ENCODE assay signal across 18 cellular contexts in the genomic region with DNA sequence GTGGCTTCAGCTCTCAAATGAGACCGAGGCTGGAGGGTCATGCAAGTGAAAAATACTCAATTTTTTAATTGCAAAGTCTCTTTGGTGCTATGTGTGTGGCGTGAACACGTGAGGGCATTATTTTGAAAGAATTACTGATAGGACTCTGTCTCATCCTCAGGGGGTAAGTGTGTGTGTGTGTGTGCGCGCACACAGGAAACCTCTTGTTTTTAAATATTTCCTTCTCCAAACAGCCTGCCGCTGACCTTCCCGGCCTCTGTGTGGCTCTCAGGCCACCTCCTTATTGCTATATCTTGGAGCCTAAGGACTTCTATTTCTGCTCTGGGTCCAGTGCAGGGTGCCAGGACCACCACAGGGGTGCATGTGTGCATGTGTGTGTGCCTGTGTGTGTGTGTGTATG.
A peak's percentile ranks its signal among the peaks of the same experiment; 100 is the strongest.
DNase-seq lines count a peak whose midpoint lies in the region; ATAC-seq, FAIRE-seq and TF ChIP-seq lines count a peak whose summit lies in the region.
"Had no signal": no experiment of that assay in that cellular context is flagged by ENCODE, and none has a peak within 500 bp of the region (broad histone marks: within the 10 kb centered on the region; RNA-seq: fewer than 3 reads in every experiment).

No MANE protein-coding gene starts in this region.

- H3K36me3 ChIP-seq in OCI-LY1 (ENCODE audit: insufficient read depth, low read length): no peaks in the 10 kb centered on the region; the same call in 1 of the 2 replicates
- no peaks in the 10 kb centered on the region for H3K36me3 ChIP-seq in kidney (ENCODE audit: control insufficient read depth in 1 of 2, insufficient read depth in 2 of 2, low read length in 2 of 2)

- no peaks in the 10 kb centered on the region for H3F3A ChIP-seq in OCI-LY1 (ENCODE audit: insufficient read depth, low read length)

- H3K9me3 Mint-ChIP-seq in stimulated activated naive B cell treated with anti-CD40 and anti-IgM and Interleukin-4, amounts not matched to agents 10 μg/mL and 1 μg/mL and 100 μg/mL, for 72 hours: no peaks in the 10 kb centered on the region
- H3K9me3 Mint-ChIP-seq: activated T-cell treated with anti-CD3 and anti-CD28 coated beads, Interleukin-2, amount 50 U/mL, for 72 hours had no signal

- H3K4me1 ChIP-seq in OCI-LY1 (ENCODE audit: insufficient read depth, low read length, severe bottlenecking) (peaks cover 35% of the 10 kb centered on the region), kidney (ENCODE audit: control insufficient read depth in 1 of 2, insufficient read depth in 1 of 2, low read depth in 1 of 2, low read length in 2 of 2) (peaks cover 51 to 55% of the 10 kb centered on the region in 2 donors)

- no peak for FAIRE-seq in kidney (lab: Jason Lieb, UNC)
- FAIRE-seq: H54 had no signal

- no peak overlapping the region for H3K27ac Mint-ChIP-seq in stimulated activated naive B cell treated with anti-CD40 and anti-IgM and Interleukin-4, amounts not matched to agents 10 μg/mL and 1 μg/mL and 100 μg/mL, for 72 hours
- H3K27ac Mint-ChIP-seq: activated T-cell treated with anti-CD3 and anti-CD28 coated beads, Interleukin-2, amount 50 U/mL, for 72 hours had no signal

- peak; percentile 52 for DNase-seq in left cardiac atrium
- no peak for DNase-seq in cardiac septum (ENCODE audit: low spot score)
- peak; percentile 30 for DNase-seq in kidney
- DNase-seq in stimulated activated naive B cell treated with anti-CD40 and anti-IgM and Interleukin-4, amounts not matched to agents 10 μg/mL and 1 μg/mL and 100 μg/mL, for 72 hours: no peak
- no peak for DNase-seq in stimulated activated CD4-positive, alpha-beta T cell treated with anti-CD3 and anti-CD28 coated beads, Interleukin-15, amount 100 ng/mL, for 24 hours
- no peak for DNase-seq in activated CD4-positive, alpha-beta T cell treated with anti-CD3 and anti-CD28 coated beads for 48 hours
- DNase-seq in NCI-H1694 (lab: John Stamatoyannopoulos, UW): no peak
- DNase-seq: activated CD4-positive, alpha-beta T cell treated with anti-CD3 and anti-CD28 coated beads for 4 hours; activated T-cell treated with anti-CD3 and anti-CD28 coated beads, Interleukin-2, amount 50 U/mL, for 72 hours; DND-41; mammary epithelial cell; NCI-H1694 treated with DMSO at 0.1 percent for 48 hours; nucleus accumbens; T-helper 1 cell had no signal

- peaks cover 6 to 9% of the 10 kb centered on the region in 2 donors for H3K36me3 Mint-ChIP-seq in stimulated activated naive B cell treated with anti-CD40 and anti-IgM and Interleukin-4, amounts not matched to agents 10 μg/mL and 1 μg/mL and 100 μg/mL, for 72 hours

- H3K4me3 Mint-ChIP-seq in stimulated activated naive B cell treated with anti-CD40 and anti-IgM and Interleukin-4, amounts not matched to agents 10 μg/mL and 1 μg/mL and 100 μg/mL, for 72 hours: no peak overlapping the region
- H3K4me3 Mint-ChIP-seq: activated T-cell treated with anti-CD3 and anti-CD28 coated beads, Interleukin-2, amount 50 U/mL, for 72 hours had no signal

- no peak for TF ChIP-seq CTCF in OCI-LY1 (IDR thresholded peaks at IDR 0.05; ENCODE audit: low read length)
- no peak for TF ChIP-seq CTCF in kidney (IDR thresholded peaks at IDR 0.05; ENCODE audit: borderline replicate concordance, extremely low read depth, insufficient read depth)

- H3K4me2 ChIP-seq in OCI-LY1 (ENCODE audit: low read length): peak overlapping the region; percentile 48; the same call in 1 of the 2 replicates
- H3K4me2 ChIP-seq: KMS-11, smooth muscle cell had no signal

- H3K9ac ChIP-seq in OCI-LY1 (ENCODE audit: low read length) (no peak overlapping the region), kidney (ENCODE audit: low read length in 2 of 2) (no peak overlapping the region)
- H3K9ac ChIP-seq: KMS-11 had no signal

- ATAC-seq in left cardiac atrium: peak; percentile 32 to 35
- peak; percentile 12 to 36 for ATAC-seq in stimulated activated naive B cell treated with anti-CD40 and anti-IgM and Interleukin-4, amounts not matched to agents 10 μg/mL and 1 μg/mL and 100 μg/mL, for 72 hours (replicated peaks)
- ATAC-seq: activated T-cell treated with anti-CD3 and anti-CD28 coated beads, Interleukin-2, amount 50 U/mL, for 72 hours had no signal

- no peaks in the 10 kb centered on the region for H3K27me3 ChIP-seq in OCI-LY1 (ENCODE audit: insufficient read depth, low read length)

- H3K4me3 ChIP-seq in OCI-LY1 (ENCODE audit: low read depth, low read length, poor library complexity, severe bottlenecking) (no peak overlapping the region), kidney (ENCODE audit: low read length in 2 of 2) (no peak overlapping the region)
- H3K4me3 ChIP-seq: smooth muscle cell had no signal

- no peaks in the 10 kb centered on the region for H3K27me3 Mint-ChIP-seq in stimulated activated naive B cell treated with anti-CD40 and anti-IgM and Interleukin-4, amounts not matched to agents 10 μg/mL and 1 μg/mL and 100 μg/mL, for 72 hours

- peaks cover 55 to 78% of the 10 kb centered on the region in 2 donors for H3K4me1 Mint-ChIP-seq in stimulated activated naive B cell treated with anti-CD40 and anti-IgM and Interleukin-4, amounts not matched to agents 10 μg/mL and 1 μg/mL and 100 μg/mL, for 72 hours

- no peak overlapping the region for H2AFZ ChIP-seq in OCI-LY1 (ENCODE audit: low read length)

- no peaks in the 10 kb centered on the region for H4K20me1 ChIP-seq in OCI-LY1 (ENCODE audit: insufficient read depth, low read length)

- intact Hi-C loops in left cardiac atrium (cut with DNase I) (no loop called here), cardiac septum (cut with DNase I) (no loop called here), kidney (cut with DNase I) (no loop called here)

- H3K9me3 ChIP-seq in OCI-LY1 (ENCODE audit: low read length): no peaks in the 10 kb centered on the region
- H3K9me3 ChIP-seq in kidney (ENCODE audit: control insufficient read depth in 1 of 2, low read length in 2 of 2): no peaks in the 10 kb centered on the region

- no peaks in the 10 kb centered on the region for H3K9me2 ChIP-seq in OCI-LY1 (ENCODE audit: low read depth, low read length)

- peaks cover 9% of the 10 kb centered on the region; the same call in 1 of the 2 replicates for H3K79me2 ChIP-seq in OCI-LY1 (ENCODE audit: insufficient read depth, low read length)

- H3K27ac ChIP-seq in OCI-LY1 (ENCODE audit: low read depth, low read length, poor library complexity, severe bottlenecking): peak overlapping the region; percentile 66
- H3K27ac ChIP-seq in kidney (ENCODE audit: low read depth in 2 of 2, low read length in 2 of 2): peak overlapping the region in 1 of 2 donors; percentile 9
- H3K27ac ChIP-seq: KMS-11 had no signal

Comparison
In these comparisons a context has a peak if more than half of its experiments do, and no peak if none do; other contexts are left out.
1. DNase-seq: peak in left cardiac atrium (single experiment) and kidney (single experiment); none in cardiac septum (single experiment), stimulated activated naive B cell treated with anti-CD40 and anti-IgM and Interleukin-4, amounts not matched to agents 10 μg/mL and 1 μg/mL and 100 μg/mL, for 72 hours (single experiment), stimulated activated CD4-positive, alpha-beta T cell treated with anti-CD3 and anti-CD28 coated beads, Interleukin-15, amount 100 ng/mL, for 24 hours (single experiment), activated CD4-positive, alpha-beta T cell treated with anti-CD3 and anti-CD28 coated beads for 48 hours (single experiment) and NCI-H1694 (single experiment).